ENCODE assay signal across 26 cellular contexts in the genomic region with DNA sequence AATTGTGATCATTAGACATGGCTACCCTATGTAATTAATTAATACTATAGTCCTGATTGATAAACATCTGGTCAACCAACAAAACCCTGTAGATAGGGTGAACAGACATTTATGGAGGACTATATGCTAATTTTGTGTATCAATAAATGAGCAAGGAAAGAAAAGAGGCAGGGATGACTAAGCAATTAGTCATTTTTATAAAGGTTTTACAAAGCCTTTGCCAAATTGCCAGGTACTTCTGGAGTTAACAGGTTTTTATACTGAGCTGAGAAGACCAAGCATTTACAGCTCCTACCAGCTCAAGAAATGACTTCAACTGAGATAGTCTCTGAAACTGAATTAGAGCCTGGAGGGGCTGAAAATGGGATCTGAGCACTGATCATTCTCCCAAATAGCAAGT.
"Had no signal": no experiment of that assay in that cellular context is flagged by ENCODE, and none has a peak within 500 bp of the region (broad histone marks: within the 10 kb centered on the region; RNA-seq: fewer than 3 reads in every experiment).

No MANE protein-coding gene starts in this region.

- H3K36me3 Mint-ChIP-seq: activated naive CD4-positive, alpha-beta T cell treated with anti-CD3 and anti-CD28 coated beads, Interleukin-2, amount 10 ng/mL, durations not matched to agents 7 days and 5 days; activated naive CD8-positive, alpha-beta T cell treated with anti-CD3 and anti-CD28 coated beads for 36 hours; T-cell had no signal

- DNase-seq: activated CD4-positive, alpha-beta memory T cell treated with anti-CD3 and anti-CD28 coated beads, Interleukin-2, amount 10 ng/mL, durations not matched to agents 7 days and 5 days; activated CD4-positive, alpha-beta T cell treated with anti-CD3 and anti-CD28 coated beads, Interleukin-2, amount 50 U/mL, for 1 hour; activated CD4-positive, CD25-positive, alpha-beta regulatory T cell; activated gamma-delta T cell treated with Interleukin-2 at 50 U/mL for 16 hours; activated naive CD4-positive, alpha-beta T cell treated with anti-CD3 and anti-CD28 coated beads, Interleukin-2, amount 10 ng/mL, durations not matched to agents 7 days and 5 days; activated naive CD8-positive, alpha-beta T cell treated with anti-CD3 and anti-CD28 coated beads for 36 hours; activated T-cell treated with anti-CD3 and anti-CD28 coated beads for 4 hours; activated T-cell treated with anti-CD3 and anti-CD28 coated beads, Interleukin-2, amount 50 U/mL, for 48 hours; brain microvascular endothelial cell; cerebellar nuclear complex; MM.1S; NCI-H1105 treated with DMSO at 0.1 percent for 48 hours; NCI-H1436 treated with DMSO at 0.1 percent for 48 hours; NCI-H187; NCI-H2081; NCI-H2171; NCI-H226; NCI-H526 treated with DMSO at 0.1 percent for 48 hours; NCI-H82; Peyer's patch; SHP77 treated with DMSO at 0.1 percent for 48 hours; T-cell; T-helper 2 cell; T1000 had no signal

- H3K4me1 Mint-ChIP-seq: activated CD4-positive, alpha-beta memory T cell treated with anti-CD3 and anti-CD28 coated beads, Interleukin-2, amount 10 ng/mL, durations not matched to agents 7 days and 5 days; activated naive CD4-positive, alpha-beta T cell treated with anti-CD3 and anti-CD28 coated beads, Interleukin-2, amount 10 ng/mL, durations not matched to agents 7 days and 5 days; activated naive CD8-positive, alpha-beta T cell treated with anti-CD3 and anti-CD28 coated beads for 36 hours; T-cell had no signal

- ATAC-seq: T-cell had no signal

- H3K4me1 ChIP-seq: Peyer's patch had no signal

- H3K27ac Mint-ChIP-seq: activated CD4-positive, alpha-beta memory T cell treated with anti-CD3 and anti-CD28 coated beads, Interleukin-2, amount 10 ng/mL, durations not matched to agents 7 days and 5 days; activated naive CD4-positive, alpha-beta T cell treated with anti-CD3 and anti-CD28 coated beads, Interleukin-2, amount 10 ng/mL, durations not matched to agents 7 days and 5 days; activated naive CD8-positive, alpha-beta T cell treated with anti-CD3 and anti-CD28 coated beads for 36 hours; activated T-helper 2 cell treated with anti-CD3 and anti-CD28 coated beads, Interferon-gamma antibody, Interleukin-2, Interleukin-4, amounts not matched to agents 10 μg/mL and 5 μg/mL and 100 μg/mL, durations not matched to agents 14 hours and 24 hours and 36 hours; T-cell had no signal

- H3K4me3 Mint-ChIP-seq: activated CD4-positive, alpha-beta memory T cell treated with anti-CD3 and anti-CD28 coated beads, Interleukin-2, amount 10 ng/mL, durations not matched to agents 7 days and 5 days; activated naive CD4-positive, alpha-beta T cell treated with anti-CD3 and anti-CD28 coated beads, Interleukin-2, amount 10 ng/mL, durations not matched to agents 7 days and 5 days; activated naive CD8-positive, alpha-beta T cell treated with anti-CD3 and anti-CD28 coated beads for 36 hours; T-cell had no signal

- H3K27me3 Mint-ChIP-seq: activated CD4-positive, alpha-beta memory T cell treated with anti-CD3 and anti-CD28 coated beads, Interleukin-2, amount 10 ng/mL, durations not matched to agents 7 days and 5 days; activated naive CD4-positive, alpha-beta T cell treated with anti-CD3 and anti-CD28 coated beads, Interleukin-2, amount 10 ng/mL, durations not matched to agents 7 days and 5 days; activated naive CD8-positive, alpha-beta T cell treated with anti-CD3 and anti-CD28 coated beads for 36 hours; T-cell had no signal

- H3K9me3 Mint-ChIP-seq: activated CD4-positive, alpha-beta memory T cell treated with anti-CD3 and anti-CD28 coated beads, Interleukin-2, amount 10 ng/mL, durations not matched to agents 7 days and 5 days; activated naive CD4-positive, alpha-beta T cell treated with anti-CD3 and anti-CD28 coated beads, Interleukin-2, amount 10 ng/mL, durations not matched to agents 7 days and 5 days had no signal

- H3K27me3 ChIP-seq: brain microvascular endothelial cell, Peyer's patch had no signal

- H3K36me3 ChIP-seq: brain microvascular endothelial cell, Peyer's patch had no signal

- H3K9me3 ChIP-seq: Peyer's patch had no signal

- H3K4me3 ChIP-seq: Peyer's patch had no signal

- H3K27ac ChIP-seq: brain microvascular endothelial cell, Peyer's patch, VCaP had no signal
